Comparison of ENCODE assay signal across 8 cellular contexts in the genomic region with DNA sequence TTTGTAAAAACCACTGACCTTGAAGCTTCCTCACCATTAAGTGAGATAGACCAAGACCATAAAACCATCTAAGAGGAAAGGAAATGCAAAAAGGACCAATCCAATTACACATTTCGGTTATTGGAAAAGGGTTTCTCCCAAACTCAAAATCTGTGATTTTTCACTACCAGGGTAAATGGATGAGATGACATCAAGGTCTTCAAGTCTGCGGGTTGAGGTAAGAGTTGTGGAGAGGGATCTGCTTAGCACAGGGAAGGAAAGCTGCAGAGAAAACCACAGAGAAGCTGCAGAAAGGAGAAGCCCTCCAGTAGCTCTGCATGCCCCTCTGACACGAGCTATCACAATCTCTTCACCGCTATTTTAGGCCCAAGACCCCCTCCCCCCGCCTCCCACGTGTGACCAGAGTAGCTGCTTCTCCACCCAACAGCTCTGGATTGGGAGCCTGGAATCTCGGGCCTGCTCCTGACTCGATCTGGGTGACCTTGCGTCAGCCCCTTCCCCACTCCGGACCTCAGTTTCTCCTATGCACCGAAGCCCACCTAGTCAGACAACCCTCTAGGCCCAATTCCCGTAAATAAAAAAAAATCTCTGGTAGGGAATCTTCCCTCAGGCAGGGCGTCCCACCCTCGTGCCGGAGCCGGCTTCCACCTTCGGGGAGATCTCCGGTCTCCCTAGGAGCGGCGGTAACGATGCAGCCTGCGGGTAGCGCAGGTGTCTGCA. TPM values are rescaled to one million over a fixed set of nuclear protein-coding genes. Genes with fewer than 3 reads are reported as not detected.
A peak's percentile ranks its signal among the peaks of the same experiment; 100 is the strongest.
DNase-seq lines count a peak whose midpoint lies in the region; ATAC-seq, FAIRE-seq and TF ChIP-seq lines count a peak whose summit lies in the region.

No MANE protein-coding gene starts in this region.

- peak overlapping the region; percentile 96 for H3K4me3 ChIP-seq in OCI-LY1 (ENCODE audit: low read depth, low read length, poor library complexity, severe bottlenecking)
- H3K4me3 ChIP-seq in K562 = peak overlapping the region; percentile 96

- peak overlapping the region; percentile 82 for H3K9ac ChIP-seq in OCI-LY1 (ENCODE audit: low read length)
- H3K9ac ChIP-seq in K562 (ENCODE audit: insufficient read depth in 1 of 2, low read depth in 2 of 2, low read length in 2 of 2) = peak overlapping the region; percentile 92 to 100

- H3K36me3 ChIP-seq in OCI-LY1 (ENCODE audit: insufficient read depth, low read length) (peaks cover 27% of the 10 kb centered on the region; the same call in 1 of the 2 replicates), K562 (ENCODE audit: control insufficient read depth, insufficient read depth, low read length) (peaks cover 40% of the 10 kb centered on the region)

- H3K4me1 ChIP-seq in OCI-LY1 (ENCODE audit: insufficient read depth, low read length, severe bottlenecking) = peaks cover 41% of the 10 kb centered on the region
- peaks cover 32 to 36% of the 10 kb centered on the region in 2 experiments; a peak in 4 of 5 replicates for H3K4me1 ChIP-seq in K562 (replicated peaks in 1 of 2; ENCODE audit: control insufficient read depth in 2 of 2, insufficient read depth in 2 of 2, low read length in 2 of 2)

- FAIRE-seq in K562 (lab: Jason Lieb, UNC) = peak; percentile 75

- in situ Hi-C loops in K562 (cut with MboI) = no loop called here

- ATAC-seq in K562 = peak; percentile 18

- no peaks in the 10 kb centered on the region for H3K27me3 ChIP-seq in OCI-LY1 (ENCODE audit: insufficient read depth, low read length)
- H3K27me3 ChIP-seq in K562 (ENCODE audit: control insufficient read depth in 2 of 2, insufficient read depth in 2 of 2, low read length in 2 of 2) = no peaks in the 10 kb centered on the region

- CTCF ChIA-PET in K562 (lab: Yijun Ruan, JAX; ENCODE audit: low intra/inter-chr PET ratio) = no interaction called here

- TF ChIP-seq CTCF in OCI-LY1 (IDR thresholded peaks at IDR 0.05; ENCODE audit: low read length) (no peak), K562 (IDR thresholded peaks at IDR 0.05 in 2 of 3, conservative IDR thresholded peaks at IDR 0.05 in 1 of 3; ENCODE audit: insufficient read depth in 2 of 3, low read depth in 1 of 3, low read length in 3 of 3) (no peak)

- POLR2A ChIA-PET in K562 (lab: Yijun Ruan, JAX) = interaction anchor here (0.6 to 4.3 kb wide), 9 partner anchors 8 to 915 kb away, joined by 3 to 24 read pairs (median 5); a partner anchor contains a TSS

- H3K79me2 ChIP-seq in OCI-LY1 (ENCODE audit: insufficient read depth, low read length) = peaks cover 60% of the 10 kb centered on the region
- H3K79me2 ChIP-seq in K562 (ENCODE audit: control insufficient read depth, insufficient read depth, low read length) = peaks cover 62% of the 10 kb centered on the region

- no peak for TF ChIP-seq RAD21 in K562 (CRISPR knock-in tag; conservative IDR thresholded peaks at IDR 0.05 in 1 of 2, IDR thresholded peaks at IDR 0.05 in 1 of 2)

- H3K9me1 ChIP-seq in K562 (ENCODE audit: control insufficient read depth, insufficient read depth, low read length) = no peaks in the 10 kb centered on the region

- TF ChIP-seq EP300 in K562 (IDR thresholded peaks at IDR 0.05; ENCODE audit: low read length) = no peak

- intact Hi-C loops in K562 (cut with micrococcal nuclease) = loop anchor here (2.0 kb wide), 1 partner anchor 63 kb away; no protein-coding TSS in a partner anchor

- peak; percentile 33 for DNase-seq in stimulated activated CD4-positive, alpha-beta T cell treated with anti-CD3 and anti-CD28 coated beads, Interleukin-12 subunit alpha, Interleukin-12 subunit beta, amount 100 ng/mL, for 4 hours
- no peak for DNase-seq in stimulated activated CD4-positive, alpha-beta T cell treated with anti-CD3 and anti-CD28 coated beads, Interleukin-2, amount 100 ng/mL, for 48 hours
- DNase-seq in K562 (ENCODE audit: extremely low read depth in 1 of 4, low spot score in 3 of 4) = peak; percentile 39 to 65 (median 42)
- DNase-seq in left kidney (ENCODE audit: low read depth, low spot score) = peak; percentile 71
- peak; percentile 16 for DNase-seq in stimulated activated CD8-positive, alpha-beta memory T cell treated with anti-CD3 and anti-CD28 coated beads, Interleukin-7, amount 100 ng/mL, for 24 hours (ENCODE audit: low read depth)
- no peak for DNase-seq in glomerular visceral epithelial cell (ENCODE audit: extremely low spot score)
- DNase-seq in HCEC 1CT = no peak

- no peaks in the 10 kb centered on the region for H4K20me1 ChIP-seq in OCI-LY1 (ENCODE audit: insufficient read depth, low read length)
- peaks cover 18% of the 10 kb centered on the region; the same call in 1 of the 2 replicates for H4K20me1 ChIP-seq in K562 (replicated peaks; ENCODE audit: control insufficient read depth, insufficient read depth, low read length)

- TSS peak; percentile 45 for BruUV-seq in K562 (replicated peaks; lab: Mats Ljungman, UMichigan)

- no peak for TF ChIP-seq POLR2A in K562 (conservative IDR thresholded peaks at IDR 0.05)

- under 1% methylated on average over 22 of the region's 23 CpGs for WGBS in K562 (ENCODE audit: insufficient coverage, low coverage, missing lambda C conversion rate)

- H2AFZ ChIP-seq in OCI-LY1 (ENCODE audit: low read length) (no peak overlapping the region), K562 (ENCODE audit: low read depth, low read length) (peak overlapping the region; percentile 66)

- H3K27ac ChIP-seq in OCI-LY1 (ENCODE audit: low read depth, low read length, poor library complexity, severe bottlenecking) (peak overlapping the region; percentile 82), K562 (ENCODE audit: extremely low read depth, low read depth, low read length) (peak overlapping the region; percentile 88)

- H3K9me3 ChIP-seq in OCI-LY1 (ENCODE audit: low read length) = no peaks in the 10 kb centered on the region
- no peaks in the 10 kb centered on the region for H3K9me3 ChIP-seq in K562 (replicated peaks; ENCODE audit: control insufficient read depth, insufficient read depth, low read depth, low read length)

- no peaks in the 10 kb centered on the region for H3K9me2 ChIP-seq in OCI-LY1 (ENCODE audit: low read depth, low read length)

- H3K4me2 ChIP-seq in OCI-LY1 (ENCODE audit: low read length) (peak overlapping the region; percentile 74), K562 (ENCODE audit: insufficient read depth, low read length) (peak overlapping the region; percentile 89)

- H3F3A ChIP-seq in OCI-LY1 (ENCODE audit: insufficient read depth, low read length) = no peaks in the 10 kb centered on the region

TF ChIP-seq in K562, 482 proteins besides CTCF, POLR2A, EP300 and RAD21 (continues in another document):
- no peak for TF ChIP-seq ZNF76 (CRISPR knock-in tag; IDR thresholded peaks at IDR 0.05; ENCODE audit: borderline replicate concordance)
- no peak for TF ChIP-seq NFATC3 (IDR thresholded peaks at IDR 0.05)
- TF ChIP-seq HOXB6 (CRISPR knock-in tag; IDR thresholded peaks at IDR 0.05; ENCODE audit: borderline replicate concordance) = no peak
- TF ChIP-seq RUNX1 (IDR thresholded peaks at IDR 0.05; ENCODE audit: low read depth) = no peak
- no peak for TF ChIP-seq DPF2 (IDR thresholded peaks at IDR 0.05)

RNA-seq across cellular contexts. Expression of a gene that starts 0.7 kb away (rescaled TPM):
- 167 and 302 TPM in 2 replicates for total RNA-seq in K562 (2011; cell fraction: chromatin; rRNA removed; ENCODE audit: low replicate concordance)
- 45.2 and 50.9 TPM in 2 replicates for total RNA-seq in K562 (2011; cell fraction: nucleolus; rRNA removed)
- 116 and 186 TPM in 2 replicates for total RNA-seq in K562 (2011; cell fraction: nucleoplasm; rRNA removed)
- total RNA-seq in K562 (2014; rRNA removed) = 31.6 and 33.9 TPM in 2 replicates
- total RNA-seq in K562 (2014; rRNA removed; fragmentation: Illumina TruSeq; extraction: Trizol) = 48.9 and 54.7 TPM in 2 replicates
- 38.9 and 41.9 TPM in 2 replicates for total RNA-seq in K562 (2015; rRNA removed; fragmentation: Illumina TruSeq; extraction: Trizol)
- 59.6 and 61.2 TPM in 2 replicates for total RNA-seq in K562 (2021)
- 46.2 and 54.6 TPM in 2 replicates for polyA plus RNA-seq in K562 (2011; rRNA removed)
- polyA plus RNA-seq in K562 (2011; cell fraction: cytosol; rRNA removed) = 10.5 and 26.2 TPM in 2 replicates
- 44.3 and 58.7 TPM in 2 replicates for polyA plus RNA-seq in K562 (2011; cell fraction: nucleus; rRNA removed)
- polyA plus RNA-seq in K562 (2012) = 15.7 and 17.3 TPM in 2 replicates
- polyA plus RNA-seq in K562 (2014; fragmentation: Illumina TruSeq; extraction: Trizol) = 35.5 and 49.4 TPM in 2 replicates
- polyA plus RNA-seq in K562 (2014; fragmentation: Nextera tagmentation; extraction: Ambion mirVana) = 10 to 100 TPM; 40.6 to 53.4 TPM
- polyA plus RNA-seq in K562 (2014; rRNA removed) = 26.6 and 29.0 TPM in 2 replicates
- polyA minus RNA-seq in K562 (2011; rRNA and poly(A)+ RNA removed) = 150 and 152 TPM in 2 replicates
- polyA minus RNA-seq in K562 (2011; cell fraction: cytosol; rRNA and poly(A)+ RNA removed) = 40.7 and 41.9 TPM in 2 replicates
- polyA minus RNA-seq in K562 (2011; cell fraction: nucleus; rRNA and poly(A)+ RNA removed) = 35.0 and 66.2 TPM in 2 replicates

RNA-seq across cellular contexts. Expression of a gene that starts 17.5 kb away (rescaled TPM):
- total RNA-seq in K562 (2011; cell fraction: chromatin; rRNA removed; ENCODE audit: low replicate concordance) = 60.7 and 77.3 TPM in 2 replicates
- 30.9 and 38.0 TPM in 2 replicates for total RNA-seq in K562 (2011; cell fraction: nucleolus; rRNA removed)
- total RNA-seq in K562 (2011; cell fraction: nucleoplasm; rRNA removed) = 35.8 and 42.1 TPM in 2 replicates
- total RNA-seq in K562 (2014; rRNA removed) (41.6 and 51.5 TPM in 2 replicates), K562 (2014; rRNA removed; fragmentation: Illumina TruSeq; extraction: Trizol) (41.3 and 44.6 TPM in 2 replicates), K562 (2015; rRNA removed; fragmentation: Illumina TruSeq; extraction: Trizol) (37.9 and 41.6 TPM in 2 replicates), K562 (2021) (46.7 and 49.2 TPM in 2 replicates)
- polyA plus RNA-seq in K562 (2011; rRNA removed) (54.5 and 56.1 TPM in 2 replicates), K562 (2014; fragmentation: Illumina TruSeq; extraction: Trizol) (50.7 and 65.6 TPM in 2 replicates), K562 (2014; fragmentation: Nextera tagmentation; extraction: Ambion mirVana) (10 to 100 TPM; 54.5 to 85.5 TPM), K562 (2014; rRNA removed) (54.5 and 56.6 TPM in 2 replicates)
- 38.9 and 51.8 TPM in 2 replicates for polyA plus RNA-seq in K562 (2011; cell fraction: cytosol; rRNA removed)
- 43.8 and 56.4 TPM in 2 replicates for polyA plus RNA-seq in K562 (2011; cell fraction: nucleus; rRNA removed)
- polyA plus RNA-seq in K562 (2012) = 45.5 and 53.6 TPM in 2 replicates
- polyA minus RNA-seq in K562 (2011; rRNA and poly(A)+ RNA removed) = 65.6 and 70.5 TPM in 2 replicates
- polyA minus RNA-seq in K562 (2011; cell fraction: cytosol; rRNA and poly(A)+ RNA removed) = 17.4 and 20.6 TPM in 2 replicates
- 19.5 and 33.5 TPM in 2 replicates for polyA minus RNA-seq in K562 (2011; cell fraction: nucleus; rRNA and poly(A)+ RNA removed)

Comparison
In these comparisons a context has a peak if more than half of its experiments do, and no peak if none do; other contexts are left out.
1. DNase-seq: peak in stimulated activated CD4-positive, alpha-beta T cell treated with anti-CD3 and anti-CD28 coated beads, Interleukin-12 subunit alpha, Interleukin-12 subunit beta, amount 100 ng/mL, for 4 hours (single experiment), K562 (4 of 4), left kidney (single experiment) and stimulated activated CD8-positive, alpha-beta memory T cell treated with anti-CD3 and anti-CD28 coated beads, Interleukin-7, amount 100 ng/mL, for 24 hours (single experiment); none in stimulated activated CD4-positive, alpha-beta T cell treated with anti-CD3 and anti-CD28 coated beads, Interleukin-2, amount 100 ng/mL, for 48 hours (0 of 2), glomerular visceral epithelial cell (single experiment) and HCEC 1CT (single experiment).